Comparison of ENCODE assay signal across 22 cellular contexts in the genomic region with DNA sequence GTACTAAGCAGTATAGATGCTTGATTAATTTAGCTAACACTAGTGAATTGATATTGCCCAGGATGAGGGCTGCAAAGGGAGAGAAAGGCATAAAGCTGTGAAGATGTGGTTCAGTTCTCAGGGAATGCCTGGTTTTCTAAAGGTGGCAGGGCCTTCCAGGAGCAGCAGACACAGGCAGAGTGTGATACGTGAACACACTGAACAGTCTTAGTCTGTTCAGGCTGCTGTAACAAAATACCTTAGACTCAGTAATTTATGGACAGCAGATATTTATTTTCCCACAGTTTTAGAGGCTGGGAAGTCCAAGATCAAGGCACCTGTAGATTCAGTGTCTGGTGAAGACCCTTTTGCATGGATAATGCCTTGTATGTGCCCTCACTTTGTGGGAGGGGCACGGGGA. TPM values are rescaled to one million over a fixed set of nuclear protein-coding genes. Genes with fewer than 3 reads are reported as not detected.
DNase-seq lines count a peak whose midpoint lies in the region; ATAC-seq, FAIRE-seq and TF ChIP-seq lines count a peak whose summit lies in the region.
"Had no signal": no experiment of that assay in that cellular context is flagged by ENCODE, and none has a peak within 500 bp of the region (broad histone marks: within the 10 kb centered on the region; RNA-seq: fewer than 3 reads in every experiment).

No MANE protein-coding gene starts in this region.

- TF ChIP-seq RAD21 in IMR-90 (IDR thresholded peaks at IDR 0.05; ENCODE audit: low read length) (no peak), H1 (IDR thresholded peaks at IDR 0.05 in 1 of 2, conservative IDR thresholded peaks at IDR 0.05 in 1 of 2; ENCODE audit: low read depth in 2 of 2, low read length in 2 of 2) (no peak)

- H3K4ac ChIP-seq in IMR-90 (ENCODE audit: low read depth, low read length): peak overlapping the region; percentile 32
- H3K4ac ChIP-seq in H1 (replicated peaks; ENCODE audit: insufficient read length, low read depth, low read length): no peak overlapping the region
- peak overlapping the region; percentile 49 for H3K4ac ChIP-seq in mesendoderm (ENCODE audit: low read depth, low read length)

- no peak for FAIRE-seq in H1 (lab: Jason Lieb, UNC)
- FAIRE-seq: A549, D721Med, G401.6, GM12891 had no signal

- no peaks in the 10 kb centered on the region for H3K79me2 ChIP-seq in H1 (ENCODE audit: control insufficient read depth in 1 of 2, insufficient read depth in 2 of 2, low read length in 2 of 2)
- H3K79me2 ChIP-seq in mesendoderm (ENCODE audit: control insufficient read depth, insufficient read depth, low read length): no peaks in the 10 kb centered on the region

- DNase-seq in cardiac muscle cell (ENCODE audit: low read depth in 1 of 2, low spot score in 1 of 2) (no peak), left ventricle myocardium inferior (no peak), IMR-90 (no peak), H1 (ENCODE audit: low read depth in 1 of 2, low spot score in 2 of 2) (no peak), mesendoderm (no peak), NCI-H1105 treated with DMSO at 0.1 percent for 48 hours (lab: John Stamatoyannopoulos, UW) (no peak)
- DNase-seq: AML-193; Caco-2; Calu3; CD4-positive, alpha-beta T cell; CD8-positive, alpha-beta T cell; DMS79 treated with DMSO at 0.1 percent for 48 hours; GF-D8 had no signal

- H2BK20ac ChIP-seq in IMR-90 (ENCODE audit: low read depth, low read length) (peak overlapping the region; percentile 69; the same call in 1 of the 2 replicates), H1 (ENCODE audit: low read length) (no peak overlapping the region)

- H3K23me2 ChIP-seq in H1 (ENCODE audit: low read depth, low read length): no peaks in the 10 kb centered on the region

- H2AFZ ChIP-seq in IMR-90 (replicated peaks; ENCODE audit: low read length, poor library complexity): no peak overlapping the region
- no peak overlapping the region for H2AFZ ChIP-seq in H1 (ENCODE audit: low read length)

- H3K18ac ChIP-seq in IMR-90 (ENCODE audit: low read depth, low read length): no peak overlapping the region
- no peak overlapping the region for H3K18ac ChIP-seq in H1 (ENCODE audit: extremely low read depth, low read length)
- peak overlapping the region; percentile 10 for H3K18ac ChIP-seq in mesendoderm (ENCODE audit: low read length)

- 0 out of 2 replicates have a peak overlapping the region, but pooled peaks have one; percentile 19 for H2BK12ac ChIP-seq in H1 (ENCODE audit: low read depth, low read length)

- no TSS peak for BruUV-seq in IMR-90 (replicated peaks; lab: Mats Ljungman, UMichigan)

- H4K5ac ChIP-seq in IMR-90 (ENCODE audit: low read depth, low read length): no peak overlapping the region
- H4K5ac ChIP-seq in H1 (ENCODE audit: insufficient read length, low read depth, low read length): no peak overlapping the region
- no peak overlapping the region for H4K5ac ChIP-seq in mesendoderm (ENCODE audit: low read length)

- dilution Hi-C loops in IMR-90 (cut with HindIII; ENCODE audit: low sequenced_read_pairs, unreplicated experiment): no loop called here

- H3K14ac ChIP-seq in IMR-90 (replicated peaks; ENCODE audit: low read depth, low read length): peak overlapping the region; percentile 40; the same call in 1 of the 2 replicates
- no peak overlapping the region for H3K14ac ChIP-seq in H1 (ENCODE audit: insufficient read length)

- H3K56ac ChIP-seq in IMR-90 (ENCODE audit: extremely low read depth, insufficient read depth, low read length): no peak overlapping the region
- H3K56ac ChIP-seq in H1 (replicated peaks; ENCODE audit: insufficient read length, low read depth, low read length): no peak overlapping the region
- peak overlapping the region; percentile 27 for H3K56ac ChIP-seq in mesendoderm (ENCODE audit: low read length)

- H3K36me3 ChIP-seq in cardiac muscle cell (no peaks in the 10 kb centered on the region), left ventricle myocardium inferior (no peaks in the 10 kb centered on the region), IMR-90 (ENCODE audit: control insufficient read depth, insufficient read depth, low read length) (no peaks in the 10 kb centered on the region), H1 (ENCODE audit: control insufficient read depth in 2 of 4, insufficient read depth in 4 of 4, low read length in 3 of 4) (no peaks in the 10 kb centered on the region), mesendoderm (ENCODE audit: control insufficient read depth, insufficient read depth, low read length) (no peaks in the 10 kb centered on the region)
- H3K36me3 ChIP-seq: BLaER1 treated with 17β-estradiol and CSF1 and Interleukin-3, amounts not matched to agents 10 nM and 100 nM had no signal

- in situ Hi-C loops in IMR-90 (cut with MboI; ENCODE audit: low sequenced_read_pairs): no loop called here

- H4K20me1 ChIP-seq in IMR-90 (ENCODE audit: insufficient read depth, low read length) (no peaks in the 10 kb centered on the region), H1 (replicated peaks in 1 of 2; ENCODE audit: control insufficient read depth in 1 of 2, insufficient read depth in 2 of 2, low read length in 2 of 2) (no peaks in the 10 kb centered on the region)
- H4K20me1 ChIP-seq: BLaER1 treated with 17β-estradiol and CSF1 and Interleukin-3, amounts not matched to agents 10 nM and 100 nM had no signal

- H3K9me3 ChIP-seq in cardiac muscle cell (ENCODE audit: low read depth) (no peaks in the 10 kb centered on the region), left ventricle myocardium inferior (replicated peaks) (no peaks in the 10 kb centered on the region), IMR-90 (ENCODE audit: control insufficient read depth, insufficient read depth, low read length) (no peaks in the 10 kb centered on the region), H1 (ENCODE audit: insufficient read depth in 2 of 2, low read depth in 1 of 2, low read length in 1 of 2) (no peaks in the 10 kb centered on the region)
- H3K9me3 ChIP-seq: A549; BLaER1 treated with 17β-estradiol and CSF1 and Interleukin-3, amounts not matched to agents 10 nM and 100 nM; Caco-2 had no signal

- no peak overlapping the region for H2BK5ac ChIP-seq in IMR-90 (ENCODE audit: low read depth, low read length, poor library complexity, severe bottlenecking)
- no peak overlapping the region for H2BK5ac ChIP-seq in H1 (ENCODE audit: low read depth, low read length)
- peak overlapping the region; percentile 34 for H2BK5ac ChIP-seq in mesendoderm (ENCODE audit: low read length)

- TF ChIP-seq CTCF in cardiac muscle cell (IDR thresholded peaks at IDR 0.05; ENCODE audit: low read depth, low read length) (no peak), left ventricle myocardium inferior (IDR thresholded peaks at IDR 0.05; ENCODE audit: borderline replicate concordance) (no peak), IMR-90 (conservative IDR thresholded peaks at IDR 0.05; ENCODE audit: low read depth, low read length) (no peak), H1 (IDR thresholded peaks at IDR 0.05; ENCODE audit: control extremely low read depth in 1 of 3, insufficient read depth in 1 of 3, low read depth in 1 of 3, low read length in 3 of 3) (no peak)

- H4K8ac ChIP-seq in IMR-90 (ENCODE audit: low read depth in 2 of 2, low read length in 2 of 2) (0 out of 4 replicates have a peak overlapping the region, but pooled peaks of 1 of the 2 experiments have one; percentile 13), H1 (ENCODE audit: extremely low read depth, insufficient read depth, low read length) (no peak overlapping the region), mesendoderm (ENCODE audit: low read depth, low read length) (no peak overlapping the region)

- peak overlapping the region; percentile 77; the same call in 2 of the 3 replicates for H2BK15ac ChIP-seq in IMR-90 (ENCODE audit: low read depth, low read length)
- H2BK15ac ChIP-seq in H1 (ENCODE audit: low read length): no peak overlapping the region
- H2BK15ac ChIP-seq in mesendoderm (replicated peaks; ENCODE audit: low read depth): no peak overlapping the region

- peak overlapping the region; percentile 86 for H2AK5ac ChIP-seq in IMR-90 (ENCODE audit: low read depth, low read length)
- no peak overlapping the region for H2AK5ac ChIP-seq in H1 (ENCODE audit: low read depth, low read length)
- no peak overlapping the region for H2AK5ac ChIP-seq in mesendoderm (ENCODE audit: low read length)

- WGBS in IMR-90 (ENCODE audit: extremely low coverage in 2 of 2, insufficient read length in 1 of 2), 2 experiments: no CpG with 5 or more reads among the region's 2 CpGs
- WGBS in H1 (ENCODE audit: extremely low coverage in 1 of 2, insufficient coverage in 1 of 2, insufficient read length in 1 of 2, insufficient replicate concordance in 2 of 2, low coverage in 1 of 2, low lambda C conversion rate in 2 of 2, missing lambda C conversion rate in 1 of 2), 2 experiments: 87% methylated on average over 2 of the region's 2 CpGs; no CpG with 5 or more reads in 1 of the 2 experiments
- no CpG with 5 or more reads among the region's 2 CpGs for WGBS in mesendoderm (ENCODE audit: extremely low coverage, insufficient coverage, low lambda C conversion rate)

- peak overlapping the region; percentile 21; the same call in 1 of the 2 replicates for H2BK120ac ChIP-seq in IMR-90 (ENCODE audit: low read depth, low read length)
- no peak overlapping the region for H2BK120ac ChIP-seq in H1 (replicated peaks; ENCODE audit: low read depth, low read length)
- no peak overlapping the region for H2BK120ac ChIP-seq in mesendoderm (ENCODE audit: low read depth, low read length)

- ATAC-seq in IMR-90 (ENCODE audit: low read depth) (no peak), GM21526 (IDR thresholded peaks at IDR 0.05; ENCODE audit: low FRiP score, unreplicated experiment) (no peak), GM21390 (IDR thresholded peaks at IDR 0.05; ENCODE audit: unreplicated experiment) (no peak)
- ATAC-seq: A549; CD8-positive, alpha-beta T cell had no signal

- no peak overlapping the region for H3K4me3 ChIP-seq in cardiac muscle cell
- H3K4me3 ChIP-seq in left ventricle myocardium inferior: no peak overlapping the region
- no peak overlapping the region for H3K4me3 ChIP-seq in IMR-90 (ENCODE audit: insufficient read depth, low read depth, low read length)
- H3K4me3 ChIP-seq in H1 (ENCODE audit: extremely low read depth in 1 of 4, insufficient read depth in 2 of 4, low read depth in 3 of 4, low read length in 4 of 4): no peak overlapping the region
- H3K4me3 ChIP-seq in mesendoderm (ENCODE audit: low read length): no peak overlapping the region
- H3K4me3 ChIP-seq: A549; BLaER1 treated with 17β-estradiol and CSF1 and Interleukin-3, amounts not matched to agents 10 nM and 100 nM had no signal

- H4K91ac ChIP-seq in IMR-90 (ENCODE audit: insufficient read depth, low read depth, low read length) (peak overlapping the region; percentile 22; the same call in 1 of the 2 replicates), H1 (replicated peaks; ENCODE audit: insufficient read length, low read length) (no peak overlapping the region)

- H3K9ac ChIP-seq in IMR-90 (ENCODE audit: low read depth, low read length): no peak overlapping the region
- H3K9ac ChIP-seq in H1 (replicated peaks in 1 of 4; ENCODE audit: extremely low read depth in 1 of 4, low read depth in 3 of 4, low read length in 3 of 4): no peak overlapping the region
- H3K9ac ChIP-seq in mesendoderm (ENCODE audit: low read length): no peak overlapping the region
- H3K9ac ChIP-seq: BLaER1 treated with 17β-estradiol and CSF1 and Interleukin-3, amounts not matched to agents 10 nM and 100 nM had no signal

- H3K4me2 ChIP-seq in IMR-90 (ENCODE audit: low read depth, low read length) (no peak overlapping the region), H1 (ENCODE audit: insufficient read depth in 1 of 2, low read depth in 2 of 2, low read length in 2 of 2) (no peak overlapping the region), mesendoderm (ENCODE audit: low read length) (no peak overlapping the region)
- H3K4me2 ChIP-seq: A549; BLaER1 treated with 17β-estradiol and CSF1 and Interleukin-3, amounts not matched to agents 10 nM and 100 nM had no signal

- POLR2A ChIA-PET in IMR-90 (lab: Charles Lee; ENCODE audit: unreplicated experiment) (interaction anchor here (0.6 kb wide), 1 partner anchor 9 kb away, joined by 3 read pairs; no protein-coding TSS in a partner anchor), H1 (lab: Charles Lee; ENCODE audit: partially characterized antibody) (no interaction called here)

- intact Hi-C loops in left ventricle myocardium inferior (cut with micrococcal nuclease): no loop called here
- intact Hi-C loops in IMR-90 (cut with micrococcal nuclease): no loop called here

- CTCF ChIA-PET in IMR-90 (lab: Yijun Ruan, JAX) (no interaction called here), H1 (lab: Charles Lee; ENCODE audit: partially characterized antibody) (no interaction called here)

- H3K4me1 ChIP-seq in cardiac muscle cell (ENCODE audit: low read depth) (peaks cover 9% of the 10 kb centered on the region), left ventricle myocardium inferior (no peaks in the 10 kb centered on the region), IMR-90 (ENCODE audit: control insufficient read depth, insufficient read depth, low read length) (peaks cover 19% of the 10 kb centered on the region), H1 (replicated peaks in 1 of 4; ENCODE audit: control insufficient read depth in 3 of 4, insufficient read depth in 4 of 4, low read length in 3 of 4) (peaks cover 0 to 4% (median 1%) of the 10 kb centered on the region in 4 experiments; a peak in 4 of 7 replicates), mesendoderm (ENCODE audit: control insufficient read depth, low read depth, low read length) (peaks cover 20% of the 10 kb centered on the region)
- H3K4me1 ChIP-seq: BLaER1 treated with 17β-estradiol and CSF1 and Interleukin-3, amounts not matched to agents 10 nM and 100 nM had no signal

- TF ChIP-seq EP300 in H1 (IDR thresholded peaks at IDR 0.05; ENCODE audit: borderline replicate concordance in 1 of 2, low read depth in 2 of 2, low read length in 2 of 2): no peak

- H3K27ac ChIP-seq in cardiac muscle cell (peak overlapping the region; percentile 28), left ventricle myocardium inferior (replicated peaks) (no peak overlapping the region), IMR-90 (ENCODE audit: insufficient read depth, low read length) (no peak overlapping the region), H1 (ENCODE audit: low read depth, low read length) (no peak overlapping the region), mesendoderm (ENCODE audit: low read depth, low read length) (no peak overlapping the region)
- H3K27ac ChIP-seq: 22Rv1; A549; BLaER1 treated with 17β-estradiol and CSF1 and Interleukin-3, amounts not matched to agents 10 nM and 100 nM; C4-2B had no signal

- TF ChIP-seq POLR2A in IMR-90 (IDR thresholded peaks at IDR 0.05; ENCODE audit: low read depth, low read length) (no peak), H1 (IDR thresholded peaks at IDR 0.05; ENCODE audit: control extremely low read depth in 1 of 2, low read depth in 2 of 2, low read length in 2 of 2) (no peak)

- H3K79me1 ChIP-seq in IMR-90 (ENCODE audit: low read depth in 1 of 2, low read length in 2 of 2) (peaks cover 6 to 17% of the 10 kb centered on the region in 2 experiments; a peak in 3 of 4 replicates), H1 (ENCODE audit: low read depth, low read length) (no peaks in the 10 kb centered on the region), mesendoderm (ENCODE audit: low read length) (no peaks in the 10 kb centered on the region)

- H3K23ac ChIP-seq in IMR-90 (ENCODE audit: low read depth, low read length): no peak overlapping the region
- no peak overlapping the region for H3K23ac ChIP-seq in H1 (ENCODE audit: insufficient read length)
- H3K23ac ChIP-seq in mesendoderm (ENCODE audit: low read length): no peak overlapping the region

- H3K27me3 ChIP-seq in cardiac muscle cell: no peaks in the 10 kb centered on the region
- H3K27me3 ChIP-seq in left ventricle myocardium inferior (ENCODE audit: low read depth): peaks cover 12% of the 10 kb centered on the region
- no peaks in the 10 kb centered on the region for H3K27me3 ChIP-seq in IMR-90 (ENCODE audit: control insufficient read depth, insufficient read depth, low read length)
- no peaks in the 10 kb centered on the region; a peak in 1 of 7 replicates for H3K27me3 ChIP-seq in H1 (replicated peaks in 1 of 4; ENCODE audit: control insufficient read depth in 3 of 4, extremely low read depth in 1 of 4, insufficient read depth in 3 of 4, low read length in 3 of 4)
- H3K27me3 ChIP-seq in mesendoderm (ENCODE audit: insufficient read depth, low read length, poor library complexity): no peaks in the 10 kb centered on the region
- H3K27me3 ChIP-seq: BLaER1 treated with 17β-estradiol and CSF1 and Interleukin-3, amounts not matched to agents 10 nM and 100 nM had no signal

- H3K9me1 ChIP-seq in IMR-90 (ENCODE audit: insufficient read depth, low read length): peaks cover 13% of the 10 kb centered on the region

- no peak overlapping the region for H2AK9ac ChIP-seq in IMR-90 (replicated peaks; ENCODE audit: low read depth, low read length, poor library complexity)

RNA-seq across cellular contexts. Expression of a gene that starts 8.7 kb away (rescaled TPM):
- total RNA-seq in cardiac muscle cell (13.0 and 23.3 TPM in 2 replicates), left ventricle myocardium inferior (8.4 TPM), IMR-90 (2012; rRNA removed) (11.4 and 12.5 TPM in 2 replicates)
- polyA plus RNA-seq in cardiac muscle cell (3.9 and 5.3 TPM in 2 replicates), IMR-90 (2012; rRNA removed) (8.4 and 10.5 TPM in 2 replicates), H1 (2011; rRNA removed) (12.6 and 17.8 TPM in 2 replicates)
- 4.7 and 5.1 TPM in 2 replicates for polyA plus RNA-seq in IMR-90 (2012; cell fraction: cytosol; rRNA removed)
- polyA plus RNA-seq in IMR-90 (2012; cell fraction: nucleus; rRNA removed; ENCODE audit: low replicate concordance): 28.6 and 38.1 TPM in 2 replicates
- total RNA-seq in H1 (2021; fragmentation: NEBNext Ultra II Directional; extraction: Animal tissue kit (Norgen Biotek cat#: 25700)): 30.5 and 30.9 TPM in 2 replicates
- polyA plus RNA-seq in H1 (2011; cell fraction: cytosol; rRNA removed): 13.3 TPM
- 16.8 TPM for polyA plus RNA-seq in H1 (2011; cell fraction: nucleus; rRNA removed)
- polyA plus RNA-seq in H1 (2012, experiment 1 of 2): 7.9 to 13.8 TPM (median 10.8 TPM) in 4 replicates
- polyA plus RNA-seq in H1 (2012, experiment 2 of 2): 1.3 TPM
- polyA plus RNA-seq in H1 (2013, experiment 1 of 2): 12.8 TPM
- polyA plus RNA-seq in H1 (2013, experiment 2 of 2): 12.2 TPM
- 19.4 and 28.5 TPM in 2 replicates for polyA minus RNA-seq in H1 (2011; rRNA and poly(A)+ RNA removed)
- 22.5 TPM for polyA minus RNA-seq in H1 (2011; cell fraction: cytosol; rRNA and poly(A)+ RNA removed)
- 40.8 TPM for polyA minus RNA-seq in H1 (2011; cell fraction: nucleus; rRNA and poly(A)+ RNA removed)
- 16.1 TPM for polyA plus RNA-seq in mesendoderm (2013, experiment 1 of 2)
- 14.9 TPM for polyA plus RNA-seq in mesendoderm (2013, experiment 2 of 2)
